In the genomic region with DNA sequence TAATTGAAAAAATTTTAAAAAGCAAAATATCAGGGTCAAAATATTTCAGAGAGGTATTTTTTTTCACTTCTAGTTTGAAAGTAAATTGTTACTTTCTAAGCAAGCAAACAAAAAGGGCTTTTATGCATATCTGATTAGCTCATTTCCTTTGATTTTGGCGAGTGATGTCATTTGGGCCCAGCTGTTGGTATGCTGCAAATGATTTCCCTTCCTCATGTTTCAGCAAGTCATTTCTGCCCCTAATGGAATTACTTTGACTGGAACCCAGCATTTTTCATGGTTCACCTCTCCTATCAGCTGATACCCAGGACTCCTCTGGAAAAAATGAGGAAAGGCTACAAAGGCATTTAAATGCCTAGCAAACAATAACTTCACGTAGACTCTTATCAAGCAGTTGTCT, we compare ENCODE assay signal across 1 cellular context.
TF ChIP-seq lines count a peak whose summit lies in the region.

No MANE protein-coding gene starts in this region.

TF ChIP-seq in HEK293, 187 proteins besides CTCF, POLR2A, EP300 and RAD21 (continued from another document):
- TF ChIP-seq, protein P1, sequence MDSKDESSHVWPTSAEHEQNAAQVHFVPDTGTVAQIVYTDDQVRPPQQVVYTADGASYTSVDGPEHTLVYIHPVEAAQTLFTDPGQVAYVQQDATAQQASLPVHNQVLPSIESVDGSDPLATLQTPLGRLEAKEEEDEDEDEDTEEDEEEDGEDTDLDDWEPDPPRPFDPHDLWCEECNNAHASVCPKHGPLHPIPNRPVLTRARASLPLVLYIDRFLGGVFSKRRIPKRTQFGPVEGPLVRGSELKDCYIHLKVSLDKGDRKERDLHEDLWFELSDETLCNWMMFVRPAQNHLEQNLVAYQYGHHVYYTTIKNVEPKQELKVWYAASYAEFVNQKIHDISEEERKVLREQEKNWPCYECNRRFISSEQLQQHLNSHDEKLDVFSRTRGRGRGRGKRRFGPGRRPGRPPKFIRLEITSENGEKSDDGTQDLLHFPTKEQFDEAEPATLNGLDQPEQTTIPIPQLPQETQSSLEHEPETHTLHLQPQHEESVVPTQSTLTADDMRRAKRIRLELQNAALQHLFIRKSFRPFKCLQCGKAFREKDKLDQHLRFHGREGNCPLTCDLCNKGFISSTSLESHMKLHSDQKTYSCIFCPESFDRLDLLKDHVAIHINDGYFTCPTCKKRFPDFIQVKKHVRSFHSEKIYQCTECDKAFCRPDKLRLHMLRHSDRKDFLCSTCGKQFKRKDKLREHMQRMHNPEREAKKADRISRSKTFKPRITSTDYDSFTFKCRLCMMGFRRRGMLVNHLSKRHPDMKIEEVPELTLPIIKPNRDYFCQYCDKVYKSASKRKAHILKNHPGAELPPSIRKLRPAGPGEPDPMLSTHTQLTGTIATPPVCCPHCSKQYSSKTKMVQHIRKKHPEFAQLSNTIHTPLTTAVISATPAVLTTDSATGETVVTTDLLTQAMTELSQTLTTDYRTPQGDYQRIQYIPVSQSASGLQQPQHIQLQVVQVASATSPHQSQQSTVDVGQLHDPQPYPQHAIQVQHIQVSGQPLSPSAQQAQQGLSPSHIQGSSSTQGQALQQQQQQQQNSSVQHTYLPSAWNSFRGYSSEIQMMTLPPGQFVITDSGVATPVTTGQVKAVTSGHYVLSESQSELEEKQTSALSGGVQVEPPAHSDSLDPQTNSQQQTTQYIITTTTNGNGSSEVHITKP (tag by site-specific recombination; IDR thresholded peaks at IDR 0.05) = 0 out of 2 replicates have a peak, but pooled peaks have one; percentile 13
- TF ChIP-seq ZNF791 (tag by site-specific recombination; IDR thresholded peaks at IDR 0.05) = no peak
- TF ChIP-seq, protein P2, sequence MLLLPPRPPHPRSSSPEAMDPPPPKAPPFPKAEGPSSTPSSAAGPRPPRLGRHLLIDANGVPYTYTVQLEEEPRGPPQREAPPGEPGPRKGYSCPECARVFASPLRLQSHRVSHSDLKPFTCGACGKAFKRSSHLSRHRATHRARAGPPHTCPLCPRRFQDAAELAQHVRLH (tag by site-specific recombination; IDR thresholded peaks at IDR 0.05) = no peak
- TF ChIP-seq ZNF138 (tag by site-specific recombination; IDR thresholded peaks at IDR 0.05; ENCODE audit: borderline replicate concordance) = no peak
- TF ChIP-seq ZNF837 (tag by site-specific recombination; IDR thresholded peaks at IDR 0.05) = no peak
- TF ChIP-seq ZBTB1 (tag by site-specific recombination; IDR thresholded peaks at IDR 0.05) = no peak
